11 cellular contexts compared by ENCODE assay signal in genomic region chr5:32506251-32506661, GRCh38.
DNase-seq lines count a peak whose midpoint lies in the region; ATAC-seq and TF ChIP-seq lines count a peak whose summit lies in the region.
"Had no signal": no experiment of that assay in that cellular context is flagged by ENCODE, and none has a peak within 500 bp of the region (broad histone marks: within the 10 kb centered on the region; RNA-seq: fewer than 3 reads in every experiment).

No MANE protein-coding gene starts in this region.

- no peak overlapping the region for H3K27ac Mint-ChIP-seq in endodermal cell
- peak overlapping the region; percentile 29 for H3K27ac Mint-ChIP-seq in neural crest cell (ENCODE audit: unreplicated experiment)
- H3K27ac Mint-ChIP-seq: stimulated activated naive CD8-positive, alpha-beta T cell treated with anti-CD3 and anti-CD28 coated beads, Interleukin-15, Interleukin-2, amounts not matched to agents 100 ng/mL and 50 ng/mL, for 24 hours had no signal

- H3K4me1 Mint-ChIP-seq in endodermal cell (peaks cover 19% of the 10 kb centered on the region), neural crest cell (peaks cover 41% of the 10 kb centered on the region)

- H3K4me3 ChIP-seq in endodermal cell (ENCODE audit: low read length) (no peak overlapping the region), thyroid gland (replicated peaks in 1 of 3) (no peak overlapping the region)
- H3K4me3 ChIP-seq: skin epidermis had no signal

- intact Hi-C loops in thyroid gland (cut with DNase I) = no loop called here

- WGBS in endodermal cell (ENCODE audit: insufficient coverage in 1 of 2, insufficient read length in 1 of 2), 2 experiments = 61 to 71% methylated on average over 2 of the region's 2 CpGs
- WGBS in thyroid gland, 2 donors = 0 to 9% methylated on average over 2 of the region's 2 CpGs

- no peak overlapping the region for H3K9ac ChIP-seq in endodermal cell (ENCODE audit: extremely low read depth, low read length, poor library complexity, severe bottlenecking)

- H3K4me1 ChIP-seq in endodermal cell (ENCODE audit: control insufficient read depth, insufficient read depth, low read length) = peaks cover 10% of the 10 kb centered on the region
- peaks cover 13 to 15% of the 10 kb centered on the region in 2 donors for H3K4me1 ChIP-seq in thyroid gland

- no peak for TF ChIP-seq POLR2A in thyroid gland (IDR thresholded peaks at IDR 0.05)

- peak overlapping the region; percentile 85 for H3K27ac ChIP-seq in endodermal cell (ENCODE audit: low read depth, low read length)
- no peak overlapping the region for H3K27ac ChIP-seq in thyroid gland

- H3K27me3 ChIP-seq in endodermal cell (ENCODE audit: control insufficient read depth, insufficient read depth, low read length, poor library complexity, severe bottlenecking) (peaks cover 51% of the 10 kb centered on the region), thyroid gland (no peaks in the 10 kb centered on the region)

- no peaks in the 10 kb centered on the region for H3K36me3 Mint-ChIP-seq in endodermal cell (ENCODE audit: low read depth)
- peaks cover 3% of the 10 kb centered on the region for H3K36me3 Mint-ChIP-seq in neural crest cell (ENCODE audit: low read depth)

- no peak for ATAC-seq in HG03025 (IDR thresholded peaks at IDR 0.05; ENCODE audit: low FRiP score, unreplicated experiment)

- no peaks in the 10 kb centered on the region for H3K9me3 ChIP-seq in endodermal cell (ENCODE audit: control insufficient read depth, low read length)
- H3K9me3 ChIP-seq in thyroid gland = no peaks in the 10 kb centered on the region

- TF ChIP-seq CTCF in endodermal cell (conservative IDR thresholded peaks at IDR 0.05) (no peak), neural crest cell (conservative IDR thresholded peaks at IDR 0.05) (no peak), thyroid gland (IDR thresholded peaks at IDR 0.05) (no peak)

- H3K9me3 Mint-ChIP-seq in endodermal cell (no peaks in the 10 kb centered on the region), neural crest cell (peaks cover 10% of the 10 kb centered on the region)
- H3K9me3 Mint-ChIP-seq: stimulated activated naive CD8-positive, alpha-beta T cell treated with anti-CD3 and anti-CD28 coated beads, Interleukin-15, Interleukin-2, amounts not matched to agents 100 ng/mL and 50 ng/mL, for 24 hours had no signal

- H3K27me3 Mint-ChIP-seq in endodermal cell (ENCODE audit: insufficient read depth) (peaks cover 79% of the 10 kb centered on the region), neural crest cell (ENCODE audit: low read depth) (peaks cover 2% of the 10 kb centered on the region)

- H3K4me3 Mint-ChIP-seq in endodermal cell (no peak overlapping the region), neural crest cell (peak overlapping the region; percentile 27)
- H3K4me3 Mint-ChIP-seq: stimulated activated naive CD8-positive, alpha-beta T cell treated with anti-CD3 and anti-CD28 coated beads, Interleukin-15, Interleukin-2, amounts not matched to agents 100 ng/mL and 50 ng/mL, for 24 hours had no signal

- no peaks in the 10 kb centered on the region for H3K36me3 ChIP-seq in endodermal cell (ENCODE audit: control insufficient read depth, insufficient read depth, low read length)
- H3K36me3 ChIP-seq in thyroid gland = no peaks in the 10 kb centered on the region

- peak; percentile 9 for DNase-seq in DMS79 (lab: John Stamatoyannopoulos, UW)
- DNase-seq in NCI-H2227 (lab: John Stamatoyannopoulos, UW; ENCODE audit: unreplicated experiment) = peak; percentile 93
- DNase-seq in endodermal cell = no peak
- no peak for DNase-seq in neural crest cell (ENCODE audit: low read depth, low spot score)
- no peak for DNase-seq in DMS114 treated with DMSO at 0.1 percent for 48 hours (lab: John Stamatoyannopoulos, UW; ENCODE audit: unreplicated experiment)
- no peak for DNase-seq in thyroid gland
- DNase-seq in UCSD-AML1 (lab: John Stamatoyannopoulos, UW; ENCODE audit: unreplicated experiment) = no peak
- DNase-seq: activated naive CD4-positive, alpha-beta T cell treated with Interleukin-2 at 50 U/mL for 16 hours had no signal

Comparison
In these comparisons a context has a peak if more than half of its experiments do, and no peak if none do; other contexts are left out.
1. DNase-seq: peak in DMS79 (single experiment) and NCI-H2227 (single experiment); none in endodermal cell (single experiment), neural crest cell (single experiment), DMS114 treated with DMSO at 0.1 percent for 48 hours (single experiment), thyroid gland (0 of 2) and UCSD-AML1 (single experiment).